Comparison of ENCODE assay signal across 21 cellular contexts in the genomic region with DNA sequence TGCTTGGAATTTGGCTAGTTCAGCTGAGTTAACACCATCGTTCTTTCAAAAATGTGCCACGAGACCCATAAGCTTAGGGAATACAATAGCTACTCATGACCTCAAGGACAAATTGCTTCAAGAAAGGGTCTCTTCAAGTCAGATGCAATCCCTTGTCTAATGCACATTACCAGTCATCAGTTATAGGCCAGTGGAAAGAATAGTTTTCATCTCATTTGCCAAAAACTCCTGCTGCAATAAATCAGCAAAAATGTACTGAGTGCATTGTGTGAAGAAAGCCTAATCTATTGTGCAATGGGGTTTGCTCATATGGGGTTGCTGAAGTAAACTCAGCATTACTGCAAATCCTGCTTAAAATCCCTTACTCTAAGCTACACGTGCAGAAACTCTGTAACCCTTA.
DNase-seq lines count a peak whose midpoint lies in the region; ATAC-seq, FAIRE-seq and TF ChIP-seq lines count a peak whose summit lies in the region.
"Had no signal": no experiment of that assay in that cellular context is flagged by ENCODE, and none has a peak within 500 bp of the region (broad histone marks: within the 10 kb centered on the region; RNA-seq: fewer than 3 reads in every experiment).

No MANE protein-coding gene starts in this region.

- H2BK5ac ChIP-seq in neuronal stem cell (ENCODE audit: low read length): no peak overlapping the region

- no peak overlapping the region for H3K23ac ChIP-seq in neuronal stem cell (ENCODE audit: low read depth, low read length, poor library complexity)

- H3K9ac ChIP-seq in neuronal stem cell (ENCODE audit: low read depth, low read length, poor library complexity): no peak overlapping the region

- H3K18ac ChIP-seq in neuronal stem cell (ENCODE audit: low read length): no peak overlapping the region

- intact Hi-C loops in left colon (cut with DNase I, micrococcal nuclease): no loop called here

- H3K27ac Mint-ChIP-seq in stimulated activated naive CD8-positive, alpha-beta T cell treated with anti-CD3 and anti-CD28 coated beads, Interleukin-15, amount 100 ng/mL, for 72 hours: no peak overlapping the region
- H3K27ac Mint-ChIP-seq: immature natural killer cell; naive thymus-derived CD8-positive, alpha-beta T cell had no signal

- H2AFZ ChIP-seq in neuronal stem cell (ENCODE audit: low read length): no peak overlapping the region

- no peaks in the 10 kb centered on the region for H3K27me3 Mint-ChIP-seq in stimulated activated naive CD8-positive, alpha-beta T cell treated with anti-CD3 and anti-CD28 coated beads, Interleukin-15, amount 100 ng/mL, for 72 hours

- TF ChIP-seq POLR2A in NB4 (IDR thresholded peaks at IDR 0.05; ENCODE audit: extremely low read depth, insufficient read length): no peak

- no peak overlapping the region for H4K91ac ChIP-seq in neuronal stem cell (ENCODE audit: low read depth, low read length, poor library complexity)

- no peaks in the 10 kb centered on the region for H3K36me3 ChIP-seq in neuronal stem cell (replicated peaks in 1 of 2; ENCODE audit: control insufficient read depth in 2 of 2, insufficient read depth in 2 of 2, low read length in 2 of 2)
- H3K36me3 ChIP-seq: BE2C, colonic mucosa, heart left ventricle had no signal

- H3K4ac ChIP-seq in neuronal stem cell (ENCODE audit: low read length): no peak overlapping the region

- no CpG with 5 or more reads among the region's 3 CpGs for WGBS in neuronal stem cell (ENCODE audit: extremely low coverage in 2 of 2, insufficient read length in 2 of 2, insufficient replicate concordance in 1 of 2), 2 donors

- no peak overlapping the region for H3K4me3 Mint-ChIP-seq in stimulated activated naive CD8-positive, alpha-beta T cell treated with anti-CD3 and anti-CD28 coated beads, Interleukin-15, amount 100 ng/mL, for 72 hours
- H3K4me3 Mint-ChIP-seq: immature natural killer cell; naive thymus-derived CD8-positive, alpha-beta T cell had no signal

- H3K4me1 Mint-ChIP-seq in stimulated activated naive CD8-positive, alpha-beta T cell treated with anti-CD3 and anti-CD28 coated beads, Interleukin-15, amount 100 ng/mL, for 72 hours: no peaks in the 10 kb centered on the region
- H3K4me1 Mint-ChIP-seq: immature natural killer cell; naive thymus-derived CD8-positive, alpha-beta T cell had no signal

- H2BK120ac ChIP-seq in neuronal stem cell (ENCODE audit: low read depth, low read length): no peak overlapping the region

- no peak overlapping the region for H4K8ac ChIP-seq in neuronal stem cell (ENCODE audit: low read depth, low read length)

- H3K4me3 ChIP-seq in NB4 (ENCODE audit: low read depth, low read length): no peak overlapping the region
- no peak overlapping the region for H3K4me3 ChIP-seq in fibroblast of pulmonary artery (replicated peaks; ENCODE audit: low read depth, low read length)
- no peak overlapping the region for H3K4me3 ChIP-seq in neuronal stem cell (ENCODE audit: low read length in 2 of 2)
- H3K4me3 ChIP-seq: colonic mucosa, GM12878, heart left ventricle had no signal

- no peak overlapping the region for H3K14ac ChIP-seq in neuronal stem cell (ENCODE audit: low read length)

- H3K4me2 ChIP-seq in neuronal stem cell (ENCODE audit: insufficient read depth, low read length, poor library complexity, severe bottlenecking): no peak overlapping the region

- peaks cover 5 to 11% of the 10 kb centered on the region in 2 donors for H3K9me3 Mint-ChIP-seq in stimulated activated naive CD8-positive, alpha-beta T cell treated with anti-CD3 and anti-CD28 coated beads, Interleukin-15, amount 100 ng/mL, for 72 hours

- H3K4me1 ChIP-seq in neuronal stem cell (ENCODE audit: control insufficient read depth in 2 of 2, insufficient read depth in 1 of 2, low read depth in 1 of 2, low read length in 2 of 2): peaks cover 0 to 5% of the 10 kb centered on the region in 2 donors
- H3K4me1 ChIP-seq: BE2C, colonic mucosa had no signal

- no peaks in the 10 kb centered on the region for H3K27me3 ChIP-seq in neuronal stem cell (ENCODE audit: control insufficient read depth in 3 of 3, insufficient read depth in 3 of 3, low read depth in 1 of 3, low read length in 3 of 3)
- H3K27me3 ChIP-seq: BE2C, colonic mucosa, heart left ventricle had no signal

- DNase-seq in NB4 (ENCODE audit: low read depth) (peak; percentile 10), fibroblast of pulmonary artery (ENCODE audit: low read depth) (peak; percentile 92), neuronal stem cell (ENCODE audit: low spot score) (peak; percentile 27), NCI-H2196 (lab: John Stamatoyannopoulos, UW; ENCODE audit: unreplicated experiment) (no peak), left colon (no peak)
- DNase-seq in stimulated activated naive CD8-positive, alpha-beta T cell treated with anti-CD3 and anti-CD28 coated beads, Interleukin-15, amount 100 ng/mL, for 72 hours: no peak
- DNase-seq: activated CD4-positive, alpha-beta T cell treated with anti-CD3 and anti-CD28 coated beads for 48 hours; activated effector memory CD4-positive, alpha-beta T cell treated with anti-CD3 and anti-CD28 coated beads, Interleukin-2, amount 50 U/mL, for 16 hours; amygdala; BE2C; colonic mucosa; heart left ventricle; immature natural killer cell; naive thymus-derived CD8-positive, alpha-beta T cell; NCI-H1694; stimulated activated CD4-positive, alpha-beta T cell treated with anti-CD3 and anti-CD28 coated beads, Interleukin-12 subunit alpha, Interleukin-12 subunit beta, amount 100 ng/mL, for 4 hours had no signal

- H3K79me1 ChIP-seq in neuronal stem cell (ENCODE audit: low read depth, low read length): no peaks in the 10 kb centered on the region

- no peak overlapping the region for H2AK5ac ChIP-seq in neuronal stem cell (ENCODE audit: low read depth, low read length)

- FAIRE-seq in G401.6 (lab: Jason Lieb, UNC): peak; percentile 100
- FAIRE-seq: endothelial cell of umbilical vein, GM12878 had no signal

- no peak for ATAC-seq in stimulated activated naive CD8-positive, alpha-beta T cell treated with anti-CD3 and anti-CD28 coated beads, Interleukin-15, amount 100 ng/mL, for 72 hours
- ATAC-seq in HG03432 (IDR thresholded peaks at IDR 0.05; ENCODE audit: unreplicated experiment) (no peak), left colon (no peak)
- ATAC-seq: GM12878; naive thymus-derived CD8-positive, alpha-beta T cell had no signal

- H2BK12ac ChIP-seq in neuronal stem cell (ENCODE audit: low read length): no peak overlapping the region

- H2BK15ac ChIP-seq in neuronal stem cell (ENCODE audit: low read length): no peak overlapping the region

- H3K9me3 ChIP-seq in neuronal stem cell (replicated peaks in 1 of 2; ENCODE audit: control insufficient read depth in 2 of 2, insufficient read depth in 1 of 2, low read depth in 1 of 2, low read length in 2 of 2): peaks cover 0 to 2% of the 10 kb centered on the region in 2 donors
- H3K9me3 ChIP-seq: BE2C, colonic mucosa, heart left ventricle had no signal

- TF ChIP-seq CTCF in NB4 (IDR thresholded peaks at IDR 0.05; ENCODE audit: low read depth, low read length): no peak
- TF ChIP-seq CTCF in fibroblast of pulmonary artery (IDR thresholded peaks at IDR 0.05; ENCODE audit: low read length, missing control alignments): no peak

- H3K27ac ChIP-seq in neuronal stem cell (replicated peaks; ENCODE audit: low read length): no peak overlapping the region
- H3K27ac ChIP-seq: colonic mucosa, heart left ventricle, RWPE1 had no signal

Comparison
In these comparisons a context has a peak if more than half of its experiments do, and no peak if none do; other contexts are left out.
1. DNase-seq: peak in NB4 (single experiment), fibroblast of pulmonary artery (single experiment) and neuronal stem cell (single experiment); none in stimulated activated naive CD8-positive, alpha-beta T cell treated with anti-CD3 and anti-CD28 coated beads, Interleukin-15, amount 100 ng/mL, for 72 hours (0 of 2), NCI-H2196 (single experiment) and left colon (0 of 2).